In the genomic region with DNA sequence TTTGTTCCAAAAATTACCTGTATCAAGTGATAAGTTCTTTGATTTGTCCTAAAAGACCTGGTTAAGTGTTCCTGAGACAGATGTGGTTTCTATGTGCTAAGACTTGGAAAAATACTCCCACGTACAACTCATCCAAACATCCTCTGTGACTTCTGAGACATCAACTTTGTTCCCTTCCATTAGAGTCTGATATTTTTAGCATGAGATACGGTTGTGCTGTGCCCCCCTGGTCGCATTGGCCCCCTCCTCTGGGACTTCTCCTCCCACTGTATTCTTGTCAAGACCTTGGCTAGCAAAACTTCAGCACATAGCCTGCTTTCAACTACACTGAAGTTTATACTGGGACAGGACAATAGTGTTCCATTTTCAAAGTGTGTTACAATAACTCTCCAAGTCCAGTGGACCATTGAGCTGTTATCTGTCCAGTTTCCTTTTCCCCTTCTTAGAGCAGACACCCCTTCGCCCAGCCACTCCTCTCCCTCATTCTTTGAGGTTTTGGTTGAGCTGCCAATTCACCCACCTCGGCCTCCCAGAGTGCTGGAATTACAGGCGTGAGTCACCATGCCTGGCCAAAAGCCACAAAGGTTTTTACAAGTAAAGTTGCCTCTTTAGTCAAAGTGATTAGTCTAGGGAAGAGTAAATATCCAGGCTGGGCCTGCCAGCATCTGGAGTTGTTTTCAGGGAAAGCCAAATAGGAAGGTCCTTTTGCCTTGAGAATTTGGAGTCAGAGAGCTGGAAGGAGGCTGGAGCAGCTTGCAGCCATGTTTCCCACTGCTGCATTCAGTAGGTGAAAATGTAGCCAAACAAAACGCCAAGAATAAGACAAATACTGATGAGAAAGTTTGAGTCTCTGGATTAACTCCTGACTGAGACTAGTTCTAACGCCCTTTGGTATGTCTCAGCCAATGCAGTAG, we compare ENCODE assay signal across 9 cellular contexts. TPM values are rescaled to one million over a fixed set of nuclear protein-coding genes. Genes with fewer than 3 reads are reported as not detected.
A peak's percentile ranks its signal among the peaks of the same experiment; 100 is the strongest.
DNase-seq lines count a peak whose midpoint lies in the region; ATAC-seq and TF ChIP-seq lines count a peak whose summit lies in the region.
"Had no signal": no experiment of that assay in that cellular context is flagged by ENCODE, and none has a peak within 500 bp of the region (broad histone marks: within the 10 kb centered on the region; RNA-seq: fewer than 3 reads in every experiment).

No MANE protein-coding gene starts in this region.

- no peak overlapping the region for H3K4me3 ChIP-seq in Peyer's patch

- no peaks in the 10 kb centered on the region for H3K9me3 ChIP-seq in Peyer's patch

- no peaks in the 10 kb centered on the region for H3K27me3 ChIP-seq in Peyer's patch

- no peak for ATAC-seq in GM19452 (IDR thresholded peaks at IDR 0.05; ENCODE audit: unreplicated experiment)

- peak overlapping the region; percentile 14 to 75 (median 44) for H3K27ac ChIP-seq in Peyer's patch
- H3K27ac ChIP-seq: parathyroid adenoma had no signal

- TF ChIP-seq CTCF in Peyer's patch (IDR thresholded peaks at IDR 0.05): no peak

- peaks cover 0 to 30% (median 0%) of the 10 kb centered on the region in 4 donors for H3K4me1 ChIP-seq in Peyer's patch
- H3K4me1 ChIP-seq: parathyroid adenoma had no signal

- intact Hi-C loops in posterior vena cava (cut with DNase I): no loop called here

- H3K36me3 ChIP-seq in Peyer's patch: no peaks in the 10 kb centered on the region

- no peak for TF ChIP-seq POLR2A in Peyer's patch (IDR thresholded peaks at IDR 0.05)

- DNase-seq in H4 (ENCODE audit: low spot score) (peak; percentile 98), Peyer's patch (peak; percentile 36 to 88 (median 62)), fibroblast of peridontal ligament (ENCODE audit: extremely low read depth) (peak; percentile 98), posterior vena cava (ENCODE audit: low spot score) (peak; percentile 92), NCI-H187 treated with DMSO at 0.1 percent for 48 hours (lab: John Stamatoyannopoulos, UW) (no peak), NCI-H2171 treated with DMSO at 0.1 percent for 48 hours (lab: John Stamatoyannopoulos, UW) (no peak), retina (no peak)

RNA-seq across cellular contexts. Expression of a gene that starts 17.8 kb away (rescaled TPM):
- 25.0 and 42.5 TPM in 2 replicates for total RNA-seq in H4 (2014; rRNA removed; shearing (Covaris generic))
- 100 to 1,000 TPM; 180 to 351 (median 240) TPM for total RNA-seq in Peyer's patch
- total RNA-seq in posterior vena cava: 100 to 1,000 TPM; 133 to 134 TPM

Comparison
In these comparisons a context has a peak if more than half of its experiments do, and no peak if none do; other contexts are left out.
1. DNase-seq: peak in H4 (single experiment), Peyer's patch (3 of 3), fibroblast of peridontal ligament (single experiment) and posterior vena cava (single experiment); none in NCI-H187 treated with DMSO at 0.1 percent for 48 hours (single experiment), NCI-H2171 treated with DMSO at 0.1 percent for 48 hours (single experiment) and retina (single experiment).